ENCODE assay signal across 8 cellular contexts in genomic region chr12:99985129-99985570, GRCh38. TPM values are rescaled to one million over a fixed set of nuclear protein-coding genes. Genes with fewer than 3 reads are reported as not detected.
A peak's percentile ranks its signal among the peaks of the same experiment; 100 is the strongest.
DNase-seq lines count a peak whose midpoint lies in the region; ATAC-seq lines count a peak whose summit lies in the region.

No MANE protein-coding gene starts in this region.

- peak overlapping the region; percentile 76; the same call in 1 of the 2 replicates for H3K4me3 ChIP-seq in iPS DF 6.9 (ENCODE audit: low read length)

- no CpG with 5 or more reads among the region's 10 CpGs for WGBS in iPS DF 6.9 (ENCODE audit: insufficient coverage, insufficient read length)

- H3K27ac ChIP-seq in iPS DF 6.9 (ENCODE audit: low read length): no peak overlapping the region

- H3K4me3 Mint-ChIP-seq in activated CD4-positive, alpha-beta memory T cell treated with anti-CD3 and anti-CD28 coated beads, Interleukin-2, amount 10 ng/mL, durations not matched to agents 7 days and 5 days: peak overlapping the region; percentile 62
- H3K4me3 Mint-ChIP-seq in stimulated activated naive B cell treated with anti-CD40 and anti-IgM and Interleukin-4, amounts not matched to agents 10 μg/mL and 1 μg/mL and 100 μg/mL, for 72 hours: peak overlapping the region; percentile 64 to 73

- H3K27me3 Mint-ChIP-seq in activated CD4-positive, alpha-beta memory T cell treated with anti-CD3 and anti-CD28 coated beads, Interleukin-2, amount 10 ng/mL, durations not matched to agents 7 days and 5 days: peaks cover 47% of the 10 kb centered on the region
- H3K27me3 Mint-ChIP-seq in stimulated activated naive B cell treated with anti-CD40 and anti-IgM and Interleukin-4, amounts not matched to agents 10 μg/mL and 1 μg/mL and 100 μg/mL, for 72 hours: peaks cover 46 to 52% of the 10 kb centered on the region in 2 donors

- DNase-seq in NCI-H1417 (lab: John Stamatoyannopoulos, UW): peak; percentile 58 to 78 (median 68)
- no peak for DNase-seq in NCI-H1417 treated with DMSO at 0.1 percent for 48 hours (lab: John Stamatoyannopoulos, UW)
- no peak for DNase-seq in activated CD4-positive, alpha-beta memory T cell treated with anti-CD3 and anti-CD28 coated beads, Interleukin-2, amount 10 ng/mL, durations not matched to agents 7 days and 5 days
- DNase-seq in iPS DF 6.9 (ENCODE audit: low read depth, low spot score): no peak
- DNase-seq in stimulated activated naive B cell treated with anti-CD40 and anti-IgM and Interleukin-4, amounts not matched to agents 10 μg/mL and 1 μg/mL and 100 μg/mL, for 72 hours: no peak
- DNase-seq in stimulated activated CD4-positive, alpha-beta T cell treated with anti-CD3 and anti-CD28 coated beads, Interleukin-4, amount 100 ng/mL, for 24 hours: no peak
- no peak for DNase-seq in NCI-H524 treated with DMSO at 0.1 percent for 48 hours (lab: John Stamatoyannopoulos, UW)

- 0 out of 2 replicates have a peak, but pooled peaks cover 1% of the 10 kb centered on the region for H3K4me1 ChIP-seq in iPS DF 6.9 (ENCODE audit: control insufficient read depth, insufficient read depth, low read length)

- CTCF ChIA-PET in activated CD4-positive, alpha-beta memory T cell treated with anti-CD3 and anti-CD28 coated beads, Interleukin-2, amount 10 ng/mL, durations not matched to agents 7 days and 5 days (lab: Charles Lee): no interaction called here

- H3K36me3 Mint-ChIP-seq in activated CD4-positive, alpha-beta memory T cell treated with anti-CD3 and anti-CD28 coated beads, Interleukin-2, amount 10 ng/mL, durations not matched to agents 7 days and 5 days (ENCODE audit: low read depth): no peaks in the 10 kb centered on the region
- no peaks in the 10 kb centered on the region for H3K36me3 Mint-ChIP-seq in stimulated activated naive B cell treated with anti-CD40 and anti-IgM and Interleukin-4, amounts not matched to agents 10 μg/mL and 1 μg/mL and 100 μg/mL, for 72 hours

- no peaks in the 10 kb centered on the region for H3K9me3 Mint-ChIP-seq in activated CD4-positive, alpha-beta memory T cell treated with anti-CD3 and anti-CD28 coated beads, Interleukin-2, amount 10 ng/mL, durations not matched to agents 7 days and 5 days
- no peaks in the 10 kb centered on the region for H3K9me3 Mint-ChIP-seq in stimulated activated naive B cell treated with anti-CD40 and anti-IgM and Interleukin-4, amounts not matched to agents 10 μg/mL and 1 μg/mL and 100 μg/mL, for 72 hours

- no peaks in the 10 kb centered on the region for H3K27me3 ChIP-seq in iPS DF 6.9 (ENCODE audit: control insufficient read depth, insufficient read depth, low read length)

- no peaks in the 10 kb centered on the region for H3K36me3 ChIP-seq in iPS DF 6.9 (ENCODE audit: control insufficient read depth, insufficient read depth, low read length)

- peaks cover 13% of the 10 kb centered on the region for H3K4me1 Mint-ChIP-seq in activated CD4-positive, alpha-beta memory T cell treated with anti-CD3 and anti-CD28 coated beads, Interleukin-2, amount 10 ng/mL, durations not matched to agents 7 days and 5 days
- peaks cover 6 to 14% of the 10 kb centered on the region in 2 donors for H3K4me1 Mint-ChIP-seq in stimulated activated naive B cell treated with anti-CD40 and anti-IgM and Interleukin-4, amounts not matched to agents 10 μg/mL and 1 μg/mL and 100 μg/mL, for 72 hours

- H3K9me3 ChIP-seq in iPS DF 6.9 (ENCODE audit: control insufficient read depth, insufficient read depth, low read length): no peaks in the 10 kb centered on the region

- H3K27ac Mint-ChIP-seq in activated CD4-positive, alpha-beta memory T cell treated with anti-CD3 and anti-CD28 coated beads, Interleukin-2, amount 10 ng/mL, durations not matched to agents 7 days and 5 days: no peak overlapping the region
- H3K27ac Mint-ChIP-seq in stimulated activated naive B cell treated with anti-CD40 and anti-IgM and Interleukin-4, amounts not matched to agents 10 μg/mL and 1 μg/mL and 100 μg/mL, for 72 hours: no peak overlapping the region

- POLR2A ChIA-PET in activated CD4-positive, alpha-beta memory T cell treated with anti-CD3 and anti-CD28 coated beads, Interleukin-2, amount 10 ng/mL, durations not matched to agents 7 days and 5 days (lab: Charles Lee): no interaction called here

- peak; percentile 52 for ATAC-seq in HG03139 (IDR thresholded peaks at IDR 0.05; ENCODE audit: unreplicated experiment)
- peak; percentile 64 to 70 for ATAC-seq in stimulated activated naive B cell treated with anti-CD40 and anti-IgM and Interleukin-4, amounts not matched to agents 10 μg/mL and 1 μg/mL and 100 μg/mL, for 72 hours (replicated peaks)

RNA-seq across cellular contexts. Expression of gene ANKS1B, which starts 0.4 kb away (rescaled TPM):
- 1 to 10 TPM in 1 of 2 experiments, under 1 TPM in 1; 0.30 to 1.3 TPM for total RNA-seq in activated CD4-positive, alpha-beta memory T cell treated with anti-CD3 and anti-CD28 coated beads, Interleukin-2, amount 10 ng/mL, durations not matched to agents 7 days and 5 days

Comparison
In these comparisons a context has a peak if more than half of its experiments do, and no peak if none do; other contexts are left out.
1. DNase-seq: peak in NCI-H1417 (3 of 3); none in NCI-H1417 treated with DMSO at 0.1 percent for 48 hours (single experiment), activated CD4-positive, alpha-beta memory T cell treated with anti-CD3 and anti-CD28 coated beads, Interleukin-2, amount 10 ng/mL, durations not matched to agents 7 days and 5 days (single experiment), iPS DF 6.9 (single experiment), stimulated activated naive B cell treated with anti-CD40 and anti-IgM and Interleukin-4, amounts not matched to agents 10 μg/mL and 1 μg/mL and 100 μg/mL, for 72 hours (single experiment), stimulated activated CD4-positive, alpha-beta T cell treated with anti-CD3 and anti-CD28 coated beads, Interleukin-4, amount 100 ng/mL, for 24 hours (single experiment) and NCI-H524 treated with DMSO at 0.1 percent for 48 hours (single experiment).